In genomic region chr14:92556863-92557543, GRCh38 we compare ENCODE assay signal across 16 cellular contexts. TPM values are rescaled to one million over a fixed set of nuclear protein-coding genes. Genes with fewer than 3 reads are reported as not detected.
A peak's percentile ranks its signal among the peaks of the same experiment; 100 is the strongest.
DNase-seq lines count a peak whose midpoint lies in the region; ATAC-seq and TF ChIP-seq lines count a peak whose summit lies in the region.
"Had no signal": no experiment of that assay in that cellular context is flagged by ENCODE, and none has a peak within 500 bp of the region (broad histone marks: within the 10 kb centered on the region; RNA-seq: fewer than 3 reads in every experiment).

No MANE protein-coding gene starts in this region.

- H3K9me3 ChIP-seq in liver (ENCODE audit: control insufficient read depth in 4 of 4, low read length in 3 of 4): no peaks in the 10 kb centered on the region
- H3K9me3 ChIP-seq: Caco-2, HAP-1, tibial nerve had no signal

- H3K4me3 Mint-ChIP-seq in natural killer cell treated with Interleukin-12 subunit alpha and Interleukin-12 subunit beta and Interleukin-15 and Interleukin-18, amount 100 ng/mL, for 72 hours: peak overlapping the region; percentile 71
- H3K4me3 Mint-ChIP-seq in natural killer cell (no peak overlapping the region), WTC11 (no peak overlapping the region)
- H3K4me3 Mint-ChIP-seq in effector memory CD8-positive, alpha-beta T cell: no peak overlapping the region
- H3K4me3 Mint-ChIP-seq: activated B cell treated with CpG ODN at 0.5 μM for 24 hours had no signal

- WGBS in liver: 84% methylated on average over 16 of the region's 16 CpGs

- H3K27ac Mint-ChIP-seq in natural killer cell treated with Interleukin-12 subunit alpha and Interleukin-12 subunit beta and Interleukin-15 and Interleukin-18, amount 100 ng/mL, for 72 hours: peak overlapping the region; percentile 90 to 91
- H3K27ac Mint-ChIP-seq in natural killer cell (peak overlapping the region in 1 of 2 donors; percentile 79), WTC11 (no peak overlapping the region)
- H3K27ac Mint-ChIP-seq in effector memory CD8-positive, alpha-beta T cell: peak overlapping the region in 1 of 2 donors; percentile 80
- H3K27ac Mint-ChIP-seq: activated B cell treated with CpG ODN at 0.5 μM for 24 hours had no signal

- H3K36me3 ChIP-seq in liver (ENCODE audit: control insufficient read depth in 4 of 4, insufficient read depth in 3 of 4, low read depth in 1 of 4, low read length in 3 of 4): peaks cover 0 to 23% (median 18%) of the 10 kb centered on the region in 4 donors
- H3K36me3 ChIP-seq: brain microvascular endothelial cell had no signal

- H3K9me3 Mint-ChIP-seq in natural killer cell treated with Interleukin-12 subunit alpha and Interleukin-12 subunit beta and Interleukin-15 and Interleukin-18, amount 100 ng/mL, for 72 hours: no peaks in the 10 kb centered on the region
- no peaks in the 10 kb centered on the region for H3K9me3 Mint-ChIP-seq in natural killer cell
- no peaks in the 10 kb centered on the region for H3K9me3 Mint-ChIP-seq in WTC11
- no peaks in the 10 kb centered on the region for H3K9me3 Mint-ChIP-seq in effector memory CD8-positive, alpha-beta T cell
- H3K9me3 Mint-ChIP-seq: activated B cell treated with CpG ODN at 0.5 μM for 24 hours had no signal

- H3K36me3 Mint-ChIP-seq in natural killer cell treated with Interleukin-12 subunit alpha and Interleukin-12 subunit beta and Interleukin-15 and Interleukin-18, amount 100 ng/mL, for 72 hours: peaks cover 12% of the 10 kb centered on the region
- H3K36me3 Mint-ChIP-seq in natural killer cell: no peaks in the 10 kb centered on the region
- H3K36me3 Mint-ChIP-seq in WTC11: no peaks in the 10 kb centered on the region
- peaks cover 37% of the 10 kb centered on the region for H3K36me3 Mint-ChIP-seq in effector memory CD8-positive, alpha-beta T cell (ENCODE audit: insufficient read depth)

- no peak for ATAC-seq in natural killer cell treated with Interleukin-12 subunit alpha and Interleukin-12 subunit beta and Interleukin-15 and Interleukin-18, amount 100 ng/mL, for 72 hours
- ATAC-seq in natural killer cell: no peak
- no peak for ATAC-seq in WTC11
- ATAC-seq in effector memory CD8-positive, alpha-beta T cell (replicated peaks): no peak
- ATAC-seq in HG03457 (IDR thresholded peaks at IDR 0.05; ENCODE audit: unreplicated experiment): no peak

- CTCF ChIA-PET in WTC11 (lab: Charles Lee): no interaction called here
- CTCF ChIA-PET in GM10248 (lab: Yijun Ruan, JAX): interaction anchor here (0.8 to 2.3 kb wide), 9 partner anchors 8 to 31 kb away, joined by 3 to 8 read pairs (median 4); no protein-coding TSS in a partner anchor

- no peaks in the 10 kb centered on the region for H3K27me3 ChIP-seq in liver (ENCODE audit: control insufficient read depth in 4 of 4, insufficient read depth in 4 of 4, low read length in 3 of 4)
- H3K27me3 ChIP-seq: brain microvascular endothelial cell, tibial nerve had no signal

- intact Hi-C loops in natural killer cell (cut with micrococcal nuclease): no loop called here

- no peaks in the 10 kb centered on the region for H3K27me3 Mint-ChIP-seq in natural killer cell treated with Interleukin-12 subunit alpha and Interleukin-12 subunit beta and Interleukin-15 and Interleukin-18, amount 100 ng/mL, for 72 hours
- H3K27me3 Mint-ChIP-seq in natural killer cell (ENCODE audit: low read depth in 2 of 2) (no peaks in the 10 kb centered on the region), WTC11 (ENCODE audit: low read depth) (no peaks in the 10 kb centered on the region)
- no peaks in the 10 kb centered on the region for H3K27me3 Mint-ChIP-seq in effector memory CD8-positive, alpha-beta T cell

- DNase-seq in natural killer cell treated with Interleukin-12 subunit alpha and Interleukin-12 subunit beta and Interleukin-15 and Interleukin-18, amount 100 ng/mL, for 72 hours (ENCODE audit: low spot score): no peak
- DNase-seq in natural killer cell (no peak), WTC11 (ENCODE audit: low spot score) (no peak), GM10248 (ENCODE audit: extremely low spot score) (no peak)
- no peak for DNase-seq in effector memory CD8-positive, alpha-beta T cell
- DNase-seq: activated B cell treated with CpG ODN at 0.5 μM for 24 hours; brain microvascular endothelial cell; Caco-2; NCI-H1092 treated with DMSO at 0.1 percent for 48 hours; NCI-H510A treated with DMSO at 0.1 percent for 48 hours; stimulated activated naive CD4-positive, alpha-beta T cell treated with Interleukin-2 at 50 U/mL for 16 hours had no signal

- H3K27ac ChIP-seq in liver (ENCODE audit: low read depth in 1 of 2, low read length in 2 of 2): no peak overlapping the region
- H3K27ac ChIP-seq: brain microvascular endothelial cell, tibial nerve had no signal

- H3K4me3 ChIP-seq in liver (ENCODE audit: low read depth in 1 of 3, low read length in 3 of 3): no peak overlapping the region
- H3K4me3 ChIP-seq: HAP-1, tibial nerve had no signal

- TF ChIP-seq CTCF in natural killer cell (IDR thresholded peaks at IDR 0.05): no peak
- TF ChIP-seq CTCF in WTC11 (IDR thresholded peaks at IDR 0.05): no peak
- TF ChIP-seq CTCF in liver (IDR thresholded peaks at IDR 0.05; ENCODE audit: low read depth, low read length, missing input control): no peak
- TF ChIP-seq CTCF in GM10248 (IDR thresholded peaks at IDR 0.05; ENCODE audit: control extremely low read depth, extremely low read depth, low read depth, missing control alignments): no peak

- no peak for TF ChIP-seq RAD21 in liver (IDR thresholded peaks at IDR 0.05)

- peaks cover 0 to 9% (median 2%) of the 10 kb centered on the region in 4 donors for H3K4me1 ChIP-seq in liver (ENCODE audit: control insufficient read depth in 4 of 4, insufficient read depth in 4 of 4, low read length in 3 of 4)
- H3K4me1 ChIP-seq: HAP-1 had no signal

- POLR2A ChIA-PET in WTC11 (lab: Charles Lee): no interaction called here
- POLR2A ChIA-PET in GM10248 (lab: Yijun Ruan, JAX): interaction anchor here (0.5 kb wide), 1 partner anchor 1058 kb away, joined by 7 read pairs; no protein-coding TSS in a partner anchor

- no peak overlapping the region for H3K9ac ChIP-seq in liver (ENCODE audit: low read depth in 1 of 2, low read length in 2 of 2)

- H3K4me1 Mint-ChIP-seq in natural killer cell treated with Interleukin-12 subunit alpha and Interleukin-12 subunit beta and Interleukin-15 and Interleukin-18, amount 100 ng/mL, for 72 hours (ENCODE audit: low read depth in 2 of 2): peaks cover 71 to 74% of the 10 kb centered on the region in 2 donors
- peaks cover 42 to 43% of the 10 kb centered on the region in 2 donors for H3K4me1 Mint-ChIP-seq in natural killer cell
- peaks cover 16% of the 10 kb centered on the region for H3K4me1 Mint-ChIP-seq in WTC11
- H3K4me1 Mint-ChIP-seq in effector memory CD8-positive, alpha-beta T cell (ENCODE audit: low read depth in 2 of 2): peaks cover 31 to 42% of the 10 kb centered on the region in 2 donors

TF ChIP-seq in WTC11, 78 proteins besides CTCF, POLR2A, EP300 and RAD21 (continues in another document):
- TF ChIP-seq, protein P1, sequence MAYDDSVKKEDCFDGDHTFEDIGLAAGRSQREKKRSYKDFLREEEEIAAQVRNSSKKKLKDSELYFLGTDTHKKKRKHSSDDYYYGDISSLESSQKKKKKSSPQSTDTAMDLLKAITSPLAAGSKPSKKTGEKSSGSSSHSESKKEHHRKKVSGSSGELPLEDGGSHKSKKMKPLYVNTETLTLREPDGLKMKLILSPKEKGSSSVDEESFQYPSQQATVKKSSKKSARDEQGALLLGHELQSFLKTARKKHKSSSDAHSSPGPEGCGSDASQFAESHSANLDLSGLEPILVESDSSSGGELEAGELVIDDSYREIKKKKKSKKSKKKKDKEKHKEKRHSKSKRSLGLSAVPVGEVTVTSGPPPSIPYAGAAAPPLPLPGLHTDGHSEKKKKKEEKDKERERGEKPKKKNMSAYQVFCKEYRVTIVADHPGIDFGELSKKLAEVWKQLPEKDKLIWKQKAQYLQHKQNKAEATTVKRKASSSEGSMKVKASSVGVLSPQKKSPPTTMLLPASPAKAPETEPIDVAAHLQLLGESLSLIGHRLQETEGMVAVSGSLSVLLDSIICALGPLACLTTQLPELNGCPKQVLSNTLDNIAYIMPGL (CRISPR knock-in tag; IDR thresholded peaks at IDR 0.05): no peak
- TF ChIP-seq ZNF423 (CRISPR knock-in tag; IDR thresholded peaks at IDR 0.05) (no peak), GABPB1 (CRISPR knock-in tag; IDR thresholded peaks at IDR 0.05) (peak; percentile 81), SP1 (CRISPR knock-in tag; conservative IDR thresholded peaks at IDR 0.05) (no peak)
- TF ChIP-seq, protein P2, sequence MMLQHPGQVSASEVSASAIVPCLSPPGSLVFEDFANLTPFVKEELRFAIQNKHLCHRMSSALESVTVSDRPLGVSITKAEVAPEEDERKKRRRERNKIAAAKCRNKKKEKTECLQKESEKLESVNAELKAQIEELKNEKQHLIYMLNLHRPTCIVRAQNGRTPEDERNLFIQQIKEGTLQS (CRISPR knock-in tag; conservative IDR thresholded peaks at IDR 0.05): no peak

TF ChIP-seq in liver, 16 proteins besides CTCF, POLR2A, EP300 and RAD21:
- peak; percentile 34 for TF ChIP-seq SP1 (IDR thresholded peaks at IDR 0.05)
- peak; percentile 55 to 75 for TF ChIP-seq HNF4A (conservative IDR thresholded peaks at IDR 0.05)
- peak; percentile 14 to 22 for TF ChIP-seq RXRA (IDR thresholded peaks at IDR 0.05)
- no peak for TF ChIP-seq JUND (IDR thresholded peaks at IDR 0.05)

RNA-seq across cellular contexts. Expression of gene RIN3, which starts 43.4 kb away (rescaled TPM):
- total RNA-seq in natural killer cell treated with Interleukin-12 subunit alpha and Interleukin-12 subunit beta and Interleukin-15 and Interleukin-18, amount 100 ng/mL, for 72 hours: 100 to 1,000 TPM; 151 to 202 TPM
- total RNA-seq in natural killer cell: 100 to 1,000 TPM; 248 to 289 (median 282) TPM
- total RNA-seq in WTC11 (2021): 2.7 to 3.3 TPM (median 3.0 TPM) in 3 replicates
- total RNA-seq in liver: 10 to 100 TPM in 1 of 2 donors, 1 to 10 TPM in 1; 6.8 to 15.6 TPM
- polyA plus RNA-seq in liver: 10 to 100 TPM in 1 of 2 donors, 1 to 10 TPM in 1; 5.0 to 11.1 TPM
- polyA plus RNA-seq: neural cell had no signal

Comparison
In these comparisons a context has a peak if more than half of its experiments do, and no peak if none do; other contexts are left out.
1. RNA of gene RIN3, which starts 43.4 kb away (total RNA-seq): 248 to 289 TPM in natural killer cell and 151 to 202 TPM in natural killer cell treated with Interleukin-12 subunit alpha and Interleukin-12 subunit beta and Interleukin-15 and Interleukin-18, amount 100 ng/mL, for 72 hours; 6.8 to 15.6 TPM in liver and 2.7 to 3.3 TPM in WTC11; every median in the first group is over 4 times any median in the second.